9 cellular contexts compared by ENCODE assay signal in the genomic region with DNA sequence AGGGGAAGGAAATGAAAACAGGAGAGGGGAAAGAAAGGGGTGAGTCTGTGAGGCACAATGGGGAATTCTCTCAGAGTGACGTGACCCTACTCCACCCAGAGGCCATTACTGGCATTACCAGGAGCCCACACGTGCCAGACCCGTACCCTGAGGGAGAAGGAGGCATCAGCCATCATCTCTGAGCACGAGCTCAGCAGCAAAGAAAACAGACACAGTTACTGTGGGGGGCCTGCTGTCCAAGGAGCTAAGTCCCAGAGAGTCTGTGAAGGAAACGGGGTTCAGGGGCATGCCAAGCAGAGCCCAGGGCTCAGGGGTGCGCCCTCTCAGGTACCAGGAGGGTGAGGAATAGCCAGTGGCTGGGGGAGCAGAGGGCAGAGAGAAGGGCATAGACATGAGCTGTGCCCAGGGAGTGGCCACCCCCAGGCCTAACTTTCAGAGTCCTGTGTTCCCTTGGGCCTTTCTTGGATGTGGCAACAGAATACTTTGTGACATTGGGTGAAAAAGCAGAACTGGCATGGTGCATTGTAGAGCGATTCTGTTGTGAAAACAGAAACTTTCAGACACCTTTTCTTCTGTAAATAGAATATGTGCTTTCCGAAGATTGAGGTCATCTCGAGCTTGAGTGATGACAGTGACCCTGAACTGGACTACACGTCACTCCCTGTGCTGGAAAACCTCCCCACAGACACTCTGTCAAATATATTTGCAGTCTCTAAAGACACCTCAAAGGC. TPM values are rescaled to one million over a fixed set of nuclear protein-coding genes. Genes with fewer than 3 reads are reported as not detected.
DNase-seq lines count a peak whose midpoint lies in the region; ATAC-seq and TF ChIP-seq lines count a peak whose summit lies in the region.
"Had no signal": no experiment of that assay in that cellular context is flagged by ENCODE, and none has a peak within 500 bp of the region (broad histone marks: within the 10 kb centered on the region; RNA-seq: fewer than 3 reads in every experiment).

No MANE protein-coding gene starts in this region.

- H3K9me3 ChIP-seq in naive thymus-derived CD4-positive, alpha-beta T cell (ENCODE audit: control insufficient read depth in 2 of 3, low read length in 3 of 3), result no peaks in the 10 kb centered on the region

- no peak overlapping the region for H3K4me3 Mint-ChIP-seq in activated CD4-positive, alpha-beta memory T cell treated with anti-CD3 and anti-CD28 coated beads for 36 hours
- H3K4me3 Mint-ChIP-seq in endothelial cell (ENCODE audit: unreplicated experiment) (no peak overlapping the region), type B pancreatic cell (peak overlapping the region; percentile 26)
- H3K4me3 Mint-ChIP-seq in naive thymus-derived CD4-positive, alpha-beta T cell, result no peak overlapping the region

- H3K4me1 Mint-ChIP-seq in activated CD4-positive, alpha-beta memory T cell treated with anti-CD3 and anti-CD28 coated beads for 36 hours (ENCODE audit: low read depth), result peaks cover 25% of the 10 kb centered on the region
- H3K4me1 Mint-ChIP-seq in endothelial cell (ENCODE audit: unreplicated experiment), result peaks cover 11% of the 10 kb centered on the region
- peaks cover 4 to 6% (median 6%) of the 10 kb centered on the region in 7 donors for H3K4me1 Mint-ChIP-seq in naive thymus-derived CD4-positive, alpha-beta T cell
- peaks cover 22% of the 10 kb centered on the region for H3K4me1 Mint-ChIP-seq in type B pancreatic cell (ENCODE audit: unreplicated experiment)

- H3K36me3 ChIP-seq in naive thymus-derived CD4-positive, alpha-beta T cell (ENCODE audit: control insufficient read depth in 2 of 3, insufficient read depth in 3 of 3, low read length in 3 of 3), result peaks cover 0 to 29% (median 0%) of the 10 kb centered on the region in 3 experiments

- no peaks in the 10 kb centered on the region for H3K9me3 Mint-ChIP-seq in activated CD4-positive, alpha-beta memory T cell treated with anti-CD3 and anti-CD28 coated beads for 36 hours
- H3K9me3 Mint-ChIP-seq in endothelial cell (ENCODE audit: unreplicated experiment) (no peaks in the 10 kb centered on the region), type B pancreatic cell (no peaks in the 10 kb centered on the region)
- no peaks in the 10 kb centered on the region for H3K9me3 Mint-ChIP-seq in naive thymus-derived CD4-positive, alpha-beta T cell

- peaks cover 2% of the 10 kb centered on the region for H3K36me3 Mint-ChIP-seq in activated CD4-positive, alpha-beta memory T cell treated with anti-CD3 and anti-CD28 coated beads for 36 hours
- H3K36me3 Mint-ChIP-seq in endothelial cell (ENCODE audit: low read depth, unreplicated experiment), result peaks cover 8% of the 10 kb centered on the region
- no peaks in the 10 kb centered on the region for H3K36me3 Mint-ChIP-seq in naive thymus-derived CD4-positive, alpha-beta T cell
- H3K36me3 Mint-ChIP-seq in type B pancreatic cell, result no peaks in the 10 kb centered on the region

- ATAC-seq in HG03039 (IDR thresholded peaks at IDR 0.05; ENCODE audit: unreplicated experiment), result peak; percentile 44
- peak; percentile 86 for ATAC-seq in naive thymus-derived CD4-positive, alpha-beta T cell

- TF ChIP-seq CTCF in endothelial cell (IDR thresholded peaks at IDR 0.05; ENCODE audit: unreplicated experiment) (peak; percentile 55), type B pancreatic cell (conservative IDR thresholded peaks at IDR 0.05) (peak; percentile 85)

- H3K27ac ChIP-seq in naive thymus-derived CD4-positive, alpha-beta T cell (ENCODE audit: low read depth, low read length), result no peak overlapping the region

- CTCF ChIA-PET in activated CD4-positive, alpha-beta memory T cell treated with anti-CD3 and anti-CD28 coated beads for 36 hours (lab: Charles Lee), result interaction anchor here (0.6 to 8.5 kb wide), 25 partner anchors 9 to 219 kb away, joined by 3 to 124 read pairs (median 4); a partner anchor contains a TSS
- CTCF ChIA-PET in naive thymus-derived CD4-positive, alpha-beta T cell (lab: Charles Lee), result interaction anchor here (0.8 to 2.8 kb wide), 7 partner anchors 10 to 250 kb away, joined by 3 to 16 read pairs (median 7); no protein-coding TSS in a partner anchor

- no peak overlapping the region for H3K4me3 ChIP-seq in naive thymus-derived CD4-positive, alpha-beta T cell (ENCODE audit: low read length)

- intact Hi-C loops in activated CD4-positive, alpha-beta memory T cell treated with anti-CD3 and anti-CD28 coated beads for 36 hours (cut with micrococcal nuclease), result loop anchor here (1.0 to 5.0 kb wide), 5 partner anchors 31 to 91 kb away; a partner anchor contains a TSS
- intact Hi-C loops in naive thymus-derived CD4-positive, alpha-beta T cell (cut with micrococcal nuclease), result loop anchor here (1.0 kb wide), 5 partner anchors 30 to 249 kb away; a partner anchor contains a TSS

- H3K27me3 Mint-ChIP-seq in activated CD4-positive, alpha-beta memory T cell treated with anti-CD3 and anti-CD28 coated beads for 36 hours, result peaks cover 6% of the 10 kb centered on the region
- H3K27me3 Mint-ChIP-seq in endothelial cell (ENCODE audit: unreplicated experiment) (peaks cover 4% of the 10 kb centered on the region), type B pancreatic cell (no peaks in the 10 kb centered on the region)
- H3K27me3 Mint-ChIP-seq in naive thymus-derived CD4-positive, alpha-beta T cell, result peaks cover 0 to 4% (median 0%) of the 10 kb centered on the region in 5 donors

- no peaks in the 10 kb centered on the region for H3K27me3 ChIP-seq in naive thymus-derived CD4-positive, alpha-beta T cell (ENCODE audit: control insufficient read depth in 2 of 2, insufficient read depth in 2 of 2, low read length in 2 of 2)

- H3K4me1 ChIP-seq in naive thymus-derived CD4-positive, alpha-beta T cell (ENCODE audit: control insufficient read depth in 2 of 2, insufficient read depth in 2 of 2, low read length in 2 of 2), result no peaks in the 10 kb centered on the region

- DNase-seq in NCI-H446 (lab: John Stamatoyannopoulos, UW) (peak; percentile 11 to 46), NCI-H446 treated with DMSO at 0.1 percent for 48 hours (lab: John Stamatoyannopoulos, UW) (no peak), NCI-H2171 treated with DMSO at 0.1 percent for 48 hours (lab: John Stamatoyannopoulos, UW) (peak; percentile 59), endothelial cell (ENCODE audit: low spot score) (peak; percentile 53), type B pancreatic cell (ENCODE audit: extremely low spot score, unreplicated experiment) (no peak)
- DNase-seq in activated CD4-positive, alpha-beta memory T cell treated with anti-CD3 and anti-CD28 coated beads for 36 hours, result peak; percentile 79
- peak in 7 of 9 donors; percentile 26 to 63 (median 37) for DNase-seq in naive thymus-derived CD4-positive, alpha-beta T cell

- no peak overlapping the region for H3K27ac Mint-ChIP-seq in activated CD4-positive, alpha-beta memory T cell treated with anti-CD3 and anti-CD28 coated beads for 36 hours
- H3K27ac Mint-ChIP-seq in endothelial cell (ENCODE audit: unreplicated experiment), result no peak overlapping the region
- peak overlapping the region in 7 of 9 donors; percentile 5 to 79 (median 39) for H3K27ac Mint-ChIP-seq in naive thymus-derived CD4-positive, alpha-beta T cell
- H3K27ac Mint-ChIP-seq in type B pancreatic cell, result peak overlapping the region; percentile 21

- POLR2A ChIA-PET in activated CD4-positive, alpha-beta memory T cell treated with anti-CD3 and anti-CD28 coated beads for 36 hours (lab: Charles Lee), result interaction anchor here (0.8 to 2.2 kb wide), 2 partner anchors 59 to 91 kb away, joined by 4 to 5 read pairs; a partner anchor contains a TSS
- POLR2A ChIA-PET in naive thymus-derived CD4-positive, alpha-beta T cell (lab: Charles Lee), result interaction anchor here (0.6 kb wide), 1 partner anchor 77 kb away, joined by 3 read pairs; no protein-coding TSS in a partner anchor

RNA-seq across cellular contexts. Expression of a gene that starts 11.3 kb away (rescaled TPM):
- total RNA-seq in activated CD4-positive, alpha-beta memory T cell treated with anti-CD3 and anti-CD28 coated beads for 36 hours, result 10 to 100 TPM; 44.7 to 48.1 TPM
- total RNA-seq in endothelial cell (ENCODE audit: unreplicated experiment) (73.6 TPM), type B pancreatic cell (ENCODE audit: low replicate concordance) (66.9 and 83.7 TPM in 2 replicates)
- 100 to 1,000 TPM in 2 of 5 experiments, 10 to 100 TPM in 3; 62.6 to 127 (median 85.4) TPM for total RNA-seq in naive thymus-derived CD4-positive, alpha-beta T cell
- 10 to 100 TPM in 1 of 2 donors, 1 to 10 TPM in 1; 8.0 to 15.8 TPM for polyA plus RNA-seq in naive thymus-derived CD4-positive, alpha-beta T cell

RNA-seq across cellular contexts. Expression of a gene that starts 15.4 kb away (rescaled TPM):
- under 1 TPM in 1 of 2 experiments, not detected in 1; 0.19 TPM for total RNA-seq in activated CD4-positive, alpha-beta memory T cell treated with anti-CD3 and anti-CD28 coated beads for 36 hours
- 0.87 TPM for total RNA-seq in endothelial cell (ENCODE audit: unreplicated experiment)
- total RNA-seq in naive thymus-derived CD4-positive, alpha-beta T cell, result under 1 TPM in 2 of 5 experiments, not detected in 3; 0.11 to 0.16 TPM
- polyA plus RNA-seq in naive thymus-derived CD4-positive, alpha-beta T cell, result not detected
- total RNA-seq in type B pancreatic cell (ENCODE audit: low replicate concordance), result not detected in 2 replicates
- polyA plus RNA-seq: BJ had no signal

RNA-seq across cellular contexts. Expression of a gene that starts 30.4 kb away (rescaled TPM):
- not detected for total RNA-seq in activated CD4-positive, alpha-beta memory T cell treated with anti-CD3 and anti-CD28 coated beads for 36 hours
- total RNA-seq in endothelial cell (ENCODE audit: unreplicated experiment) (0.18 TPM), type B pancreatic cell (ENCODE audit: low replicate concordance) (0.67 and 3.2 TPM in 2 replicates)
- total RNA-seq in naive thymus-derived CD4-positive, alpha-beta T cell, result 1 to 10 TPM in 1 of 5 experiments, under 1 TPM in 1, not detected in 3; 0.66 to 2.2 TPM
- polyA plus RNA-seq in naive thymus-derived CD4-positive, alpha-beta T cell, result under 1 TPM; 0.06 to 0.09 TPM
- polyA plus RNA-seq: BJ had no signal

RNA-seq across cellular contexts. Expression of a gene that starts 30.5 kb away (rescaled TPM):
- total RNA-seq in activated CD4-positive, alpha-beta memory T cell treated with anti-CD3 and anti-CD28 coated beads for 36 hours, result 10 to 100 TPM; 13.1 to 13.8 TPM
- total RNA-seq in endothelial cell (ENCODE audit: unreplicated experiment), result 50.2 TPM
- 10 to 100 TPM; 12.6 to 26.6 (median 14.4) TPM for total RNA-seq in naive thymus-derived CD4-positive, alpha-beta T cell
- polyA plus RNA-seq in naive thymus-derived CD4-positive, alpha-beta T cell, result 10 to 100 TPM; 10.1 to 12.2 TPM
- total RNA-seq in type B pancreatic cell (ENCODE audit: low replicate concordance), result 22.9 and 36.4 TPM in 2 replicates

RNA-seq across cellular contexts. Expression of a gene that starts 58.8 kb away (rescaled TPM):
- total RNA-seq in activated CD4-positive, alpha-beta memory T cell treated with anti-CD3 and anti-CD28 coated beads for 36 hours, result 10 to 100 TPM; 37.5 to 37.6 TPM
- total RNA-seq in endothelial cell (ENCODE audit: unreplicated experiment), result 79.7 TPM
- 100 to 1,000 TPM in 4 of 5 experiments, 10 to 100 TPM in 1; 65.3 to 157 (median 138) TPM for total RNA-seq in naive thymus-derived CD4-positive, alpha-beta T cell
- polyA plus RNA-seq in naive thymus-derived CD4-positive, alpha-beta T cell, result 10 to 100 TPM; 48.6 to 89.4 TPM
- total RNA-seq in type B pancreatic cell (ENCODE audit: low replicate concordance), result 75.7 and 88.4 TPM in 2 replicates

Comparison
In these comparisons a context has a peak if more than half of its experiments do, and no peak if none do; other contexts are left out.
1. DNase-seq: peak in NCI-H446 (2 of 2), NCI-H2171 treated with DMSO at 0.1 percent for 48 hours (single experiment), activated CD4-positive, alpha-beta memory T cell treated with anti-CD3 and anti-CD28 coated beads for 36 hours (single experiment), endothelial cell (single experiment) and naive thymus-derived CD4-positive, alpha-beta T cell (7 of 9); none in NCI-H446 treated with DMSO at 0.1 percent for 48 hours (single experiment) and type B pancreatic cell (single experiment).
2. H3K27ac Mint-ChIP-seq: peak in naive thymus-derived CD4-positive, alpha-beta T cell (7 of 9) and type B pancreatic cell (single experiment); none in activated CD4-positive, alpha-beta memory T cell treated with anti-CD3 and anti-CD28 coated beads for 36 hours (single experiment) and endothelial cell (single experiment).